Comparison of ENCODE assay signal across 17 cellular contexts in the genomic region with DNA sequence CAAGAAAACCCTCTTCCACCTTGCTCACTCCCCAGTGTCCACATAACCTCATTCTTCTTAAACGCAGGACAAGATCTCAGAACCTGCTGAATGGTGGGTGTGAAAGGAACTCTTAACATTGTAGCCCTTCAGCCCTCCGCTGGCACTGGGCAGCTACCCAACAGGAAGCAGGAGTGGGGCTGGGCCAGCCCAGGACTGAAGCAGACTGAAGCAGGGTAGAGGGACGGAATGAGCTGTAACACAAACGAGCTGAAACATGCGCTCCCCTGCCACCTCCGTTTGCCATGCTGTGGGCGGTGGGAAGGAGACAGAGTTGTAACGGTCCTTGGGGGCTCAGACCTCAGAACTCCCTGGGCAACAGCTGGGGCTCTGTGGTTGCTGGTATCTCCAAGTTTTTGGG. TPM values are rescaled to one million over a fixed set of nuclear protein-coding genes. Genes with fewer than 3 reads are reported as not detected.
A peak's percentile ranks its signal among the peaks of the same experiment; 100 is the strongest.
DNase-seq lines count a peak whose midpoint lies in the region; ATAC-seq and TF ChIP-seq lines count a peak whose summit lies in the region.
"Had no signal": no experiment of that assay in that cellular context is flagged by ENCODE, and none has a peak within 500 bp of the region (broad histone marks: within the 10 kb centered on the region; RNA-seq: fewer than 3 reads in every experiment).

No MANE protein-coding gene starts in this region.

- H3K4me3 Mint-ChIP-seq in activated naive CD4-positive, alpha-beta T cell treated with anti-CD3 and anti-CD28 coated beads for 36 hours: no peak overlapping the region
- no peak overlapping the region for H3K4me3 Mint-ChIP-seq in activated naive CD8-positive, alpha-beta T cell treated with anti-CD3 and anti-CD28 coated beads, Interleukin-2, amount 50 U/mL, for 24 hours
- H3K4me3 Mint-ChIP-seq: activated B cell treated with CpG ODN at 0.5 μM for 24 hours had no signal

- H3K9me3 ChIP-seq in lung (ENCODE audit: control insufficient read depth in 2 of 2, insufficient read depth in 1 of 2, low read length in 1 of 2) (no peaks in the 10 kb centered on the region), stomach (no peaks in the 10 kb centered on the region), tibial nerve (no peaks in the 10 kb centered on the region)
- H3K9me3 ChIP-seq: pancreas, SJCRH30 had no signal

- 56 to 79% methylated on average over 8 of the region's 8 CpGs for WGBS in lung, 2 donors
- WGBS in stomach, 5 donors: 68 to 85% (median 83%) methylated on average over 8 of the region's 8 CpGs
- 82 to 87% methylated on average over 8 of the region's 8 CpGs for WGBS in tibial nerve, 2 donors

- no peak overlapping the region for H3K4me3 ChIP-seq in lung
- H3K4me3 ChIP-seq in stomach: no peak overlapping the region
- no peak overlapping the region for H3K4me3 ChIP-seq in tibial nerve
- H3K4me3 ChIP-seq: GM12878, pancreas, SJCRH30 had no signal

- H3K27ac Mint-ChIP-seq in activated naive CD4-positive, alpha-beta T cell treated with anti-CD3 and anti-CD28 coated beads, Interleukin-2, amount 50 U/mL, for 72 hours: peak overlapping the region; percentile 32 to 52
- H3K27ac Mint-ChIP-seq in activated naive CD4-positive, alpha-beta T cell treated with anti-CD3 and anti-CD28 coated beads for 36 hours: no peak overlapping the region
- peak overlapping the region; percentile 78 for H3K27ac Mint-ChIP-seq in activated naive CD8-positive, alpha-beta T cell treated with anti-CD3 and anti-CD28 coated beads, Interleukin-2, amount 50 U/mL, for 24 hours

- peaks cover 0 to 10% of the 10 kb centered on the region in 2 donors for H3K4me1 ChIP-seq in lung (ENCODE audit: control insufficient read depth in 2 of 2, insufficient read depth in 2 of 2, low read length in 2 of 2)
- H3K4me1 ChIP-seq in stomach: peaks cover 0 to 19% (median 8%) of the 10 kb centered on the region in 4 donors
- H3K4me1 ChIP-seq in tibial nerve: peaks cover 0 to 12% (median 0%) of the 10 kb centered on the region in 4 donors
- H3K4me1 ChIP-seq: SJCRH30 had no signal

- in situ Hi-C loops in GM13977 (cut with MboI; ENCODE audit: low pct_unique_long_range_greater_than_20kb, low sequenced_read_pairs, unreplicated experiment): no loop called here

- H3K36me3 ChIP-seq in lung (ENCODE audit: control insufficient read depth in 2 of 2, insufficient read depth in 2 of 2, low read length in 2 of 2) (peaks cover 5 to 10% of the 10 kb centered on the region in 2 donors), stomach (peaks cover 9 to 44% (median 40%) of the 10 kb centered on the region in 4 donors), tibial nerve (peaks cover 0 to 35% (median 0%) of the 10 kb centered on the region in 3 donors)
- H3K36me3 ChIP-seq: brain microvascular endothelial cell had no signal

- DNase-seq in activated naive CD4-positive, alpha-beta T cell treated with anti-CD3 and anti-CD28 coated beads, Interleukin-2, amount 50 U/mL, for 72 hours (ENCODE audit: low spot score in 2 of 2): no peak
- no peak for DNase-seq in activated naive CD4-positive, alpha-beta T cell treated with anti-CD3 and anti-CD28 coated beads for 36 hours
- no peak for DNase-seq in activated naive CD8-positive, alpha-beta T cell treated with anti-CD3 and anti-CD28 coated beads, Interleukin-2, amount 50 U/mL, for 24 hours
- DNase-seq in lung (ENCODE audit: low spot score) (peak; percentile 64), stomach (peak; percentile 36), GM13977 (ENCODE audit: low spot score) (no peak), tibial nerve (ENCODE audit: low spot score in 2 of 2) (no peak)
- no peak for DNase-seq in central memory CD4-positive, alpha-beta T cell
- DNase-seq: activated B cell treated with CpG ODN at 0.5 μM for 24 hours, brain microvascular endothelial cell, DMS79, GOT3, NCI-H2029, NCI-H82, pancreas, SJCRH30 had no signal

- ATAC-seq in activated naive CD4-positive, alpha-beta T cell treated with anti-CD3 and anti-CD28 coated beads, Interleukin-2, amount 50 U/mL, for 72 hours: no peak
- ATAC-seq in activated naive CD8-positive, alpha-beta T cell treated with anti-CD3 and anti-CD28 coated beads, Interleukin-2, amount 50 U/mL, for 24 hours: no peak
- ATAC-seq in lung (ENCODE audit: insufficient read depth, low FRiP score): peak; percentile 41
- ATAC-seq: GM12878 had no signal

- H3K27me3 ChIP-seq in lung (ENCODE audit: control insufficient read depth, insufficient read depth) (no peaks in the 10 kb centered on the region), stomach (no peaks in the 10 kb centered on the region), tibial nerve (no peaks in the 10 kb centered on the region)
- H3K27me3 ChIP-seq: brain microvascular endothelial cell, pancreas, SJCRH30 had no signal

- peaks cover 0 to 9% of the 10 kb centered on the region in 2 donors for H3K9me3 Mint-ChIP-seq in activated naive CD4-positive, alpha-beta T cell treated with anti-CD3 and anti-CD28 coated beads, Interleukin-2, amount 50 U/mL, for 72 hours
- peaks cover under 1% of the 10 kb centered on the region for H3K9me3 Mint-ChIP-seq in activated naive CD4-positive, alpha-beta T cell treated with anti-CD3 and anti-CD28 coated beads for 36 hours
- no peaks in the 10 kb centered on the region for H3K9me3 Mint-ChIP-seq in activated naive CD8-positive, alpha-beta T cell treated with anti-CD3 and anti-CD28 coated beads, Interleukin-2, amount 50 U/mL, for 24 hours

- TF ChIP-seq EP300 in stomach (IDR thresholded peaks at IDR 0.05): no peak
- no peak for TF ChIP-seq EP300 in tibial nerve (IDR thresholded peaks at IDR 0.05)

- CTCF ChIA-PET in activated naive CD4-positive, alpha-beta T cell treated with anti-CD3 and anti-CD28 coated beads for 36 hours (lab: Charles Lee): interaction anchor here (0.6 to 0.8 kb wide), 2 partner anchors 40 to 80 kb away, joined by 3 read pairs; no protein-coding TSS in a partner anchor

- TF ChIP-seq CTCF in lung (IDR thresholded peaks at IDR 0.05; ENCODE audit: control extremely low read depth, extremely low read depth) (no peak), stomach (IDR thresholded peaks at IDR 0.05) (no peak), GM13977 (IDR thresholded peaks at IDR 0.05; ENCODE audit: extremely low read depth, insufficient read depth, missing control alignments) (no peak), tibial nerve (IDR thresholded peaks at IDR 0.05) (no peak)

- TF ChIP-seq POLR2A in stomach (IDR thresholded peaks at IDR 0.05) (no peak), tibial nerve (IDR thresholded peaks at IDR 0.05) (no peak)

- peaks cover 78% of the 10 kb centered on the region for H3K4me1 Mint-ChIP-seq in activated naive CD4-positive, alpha-beta T cell treated with anti-CD3 and anti-CD28 coated beads for 36 hours (ENCODE audit: low read depth)
- peaks cover 78% of the 10 kb centered on the region for H3K4me1 Mint-ChIP-seq in activated naive CD8-positive, alpha-beta T cell treated with anti-CD3 and anti-CD28 coated beads, Interleukin-2, amount 50 U/mL, for 24 hours

- intact Hi-C loops in activated naive CD4-positive, alpha-beta T cell treated with anti-CD3 and anti-CD28 coated beads for 36 hours (cut with micrococcal nuclease): no loop called here
- intact Hi-C loops in stomach (cut with DNase I; ENCODE audit: low total_unique reads): no loop called here

- no peaks in the 10 kb centered on the region for H3K27me3 Mint-ChIP-seq in activated naive CD4-positive, alpha-beta T cell treated with anti-CD3 and anti-CD28 coated beads for 36 hours (ENCODE audit: low read depth)
- no peaks in the 10 kb centered on the region for H3K27me3 Mint-ChIP-seq in activated naive CD8-positive, alpha-beta T cell treated with anti-CD3 and anti-CD28 coated beads, Interleukin-2, amount 50 U/mL, for 24 hours
- H3K27me3 Mint-ChIP-seq: activated B cell treated with CpG ODN at 0.5 μM for 24 hours had no signal

- H3K36me3 Mint-ChIP-seq in activated naive CD4-positive, alpha-beta T cell treated with anti-CD3 and anti-CD28 coated beads, Interleukin-2, amount 50 U/mL, for 72 hours: peaks cover 18 to 57% of the 10 kb centered on the region in 2 donors
- peaks cover 39% of the 10 kb centered on the region for H3K36me3 Mint-ChIP-seq in activated naive CD4-positive, alpha-beta T cell treated with anti-CD3 and anti-CD28 coated beads for 36 hours (ENCODE audit: low read depth)
- peaks cover 54% of the 10 kb centered on the region for H3K36me3 Mint-ChIP-seq in activated naive CD8-positive, alpha-beta T cell treated with anti-CD3 and anti-CD28 coated beads, Interleukin-2, amount 50 U/mL, for 24 hours (ENCODE audit: low read depth)

- H3K27ac ChIP-seq in lung (ENCODE audit: low read depth in 1 of 2, low read length in 1 of 2) (peak overlapping the region in 1 of 2 donors; percentile 13), stomach (no peak overlapping the region), tibial nerve (no peak overlapping the region)
- H3K27ac ChIP-seq: pancreas, SJCRH30 had no signal

RNA-seq across cellular contexts. Expression of gene NPAT, which starts 23.6 kb away (rescaled TPM):
- total RNA-seq in activated naive CD4-positive, alpha-beta T cell treated with anti-CD3 and anti-CD28 coated beads, Interleukin-2, amount 50 U/mL, for 72 hours: 10 to 100 TPM; 27.4 to 52.9 TPM
- 10 to 100 TPM; 22.2 to 22.3 TPM for total RNA-seq in activated naive CD4-positive, alpha-beta T cell treated with anti-CD3 and anti-CD28 coated beads for 36 hours
- total RNA-seq in lung (10 to 100 TPM; 10.9 to 26.2 TPM), stomach (10 to 100 TPM in 4 of 5 donors, 1 to 10 TPM in 1; 4.6 to 36.6 (median 19.0) TPM), tibial nerve (10 to 100 TPM; 12.6 to 16.1 (median 15.3) TPM)
- polyA plus RNA-seq in lung (1 to 10 TPM; 2.4 to 4.1 TPM), stomach (1 to 10 TPM; 2.1 to 3.5 (median 2.1) TPM)

RNA-seq across cellular contexts. Expression of gene ATM, which starts 24.0 kb away (rescaled TPM):
- total RNA-seq in activated naive CD4-positive, alpha-beta T cell treated with anti-CD3 and anti-CD28 coated beads, Interleukin-2, amount 50 U/mL, for 72 hours: 10 to 100 TPM; 36.4 to 81.3 TPM
- 10 to 100 TPM; 29.5 to 30.6 TPM for total RNA-seq in activated naive CD4-positive, alpha-beta T cell treated with anti-CD3 and anti-CD28 coated beads for 36 hours
- 100 to 1,000 TPM in 1 of 2 donors, 10 to 100 TPM in 1; 42.7 to 165 TPM for total RNA-seq in lung
- 10 to 100 TPM; 14.9 to 17.0 TPM for polyA plus RNA-seq in lung
- 100 to 1,000 TPM; 110 to 518 (median 124) TPM for total RNA-seq in stomach
- 10 to 100 TPM in 1 of 3 donors, 1 to 10 TPM in 2; 3.1 to 11.3 (median 9.0) TPM for polyA plus RNA-seq in stomach
- total RNA-seq in tibial nerve: 100 to 1,000 TPM; 107 to 120 (median 109) TPM

Comparison
In these comparisons a context has a peak if more than half of its experiments do, and no peak if none do; other contexts are left out.
1. DNase-seq: peak in lung (single experiment) and stomach (single experiment); none in activated naive CD4-positive, alpha-beta T cell treated with anti-CD3 and anti-CD28 coated beads, Interleukin-2, amount 50 U/mL, for 72 hours (0 of 2), activated naive CD4-positive, alpha-beta T cell treated with anti-CD3 and anti-CD28 coated beads for 36 hours (single experiment), activated naive CD8-positive, alpha-beta T cell treated with anti-CD3 and anti-CD28 coated beads, Interleukin-2, amount 50 U/mL, for 24 hours (single experiment), GM13977 (single experiment), tibial nerve (0 of 2) and central memory CD4-positive, alpha-beta T cell (single experiment).